Comparison of ENCODE assay signal across 1 cellular context in the genomic region with DNA sequence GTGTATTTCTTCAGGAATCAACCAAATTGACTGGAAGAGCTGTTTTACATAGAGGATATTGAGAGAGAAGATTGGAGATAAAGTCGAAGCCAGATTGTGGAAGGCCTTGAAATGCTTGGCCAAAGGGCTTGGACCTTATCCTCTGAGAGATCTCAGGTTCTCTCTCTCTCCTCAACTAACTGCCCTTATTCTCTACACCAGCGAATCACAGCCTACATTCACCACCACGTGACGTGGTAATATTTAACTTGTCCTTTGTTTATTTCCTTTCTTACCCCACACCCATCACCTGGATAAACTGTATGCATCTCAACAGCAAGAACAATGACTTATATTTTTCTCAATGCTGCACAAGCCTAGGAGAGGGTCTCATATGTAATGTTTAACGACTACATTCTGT.
TF ChIP-seq lines count a peak whose summit lies in the region.

No MANE protein-coding gene starts in this region.

TF ChIP-seq in HepG2, 621 proteins besides CTCF, POLR2A, EP300 and RAD21 (continued from another document):
- TF ChIP-seq, protein P1, sequence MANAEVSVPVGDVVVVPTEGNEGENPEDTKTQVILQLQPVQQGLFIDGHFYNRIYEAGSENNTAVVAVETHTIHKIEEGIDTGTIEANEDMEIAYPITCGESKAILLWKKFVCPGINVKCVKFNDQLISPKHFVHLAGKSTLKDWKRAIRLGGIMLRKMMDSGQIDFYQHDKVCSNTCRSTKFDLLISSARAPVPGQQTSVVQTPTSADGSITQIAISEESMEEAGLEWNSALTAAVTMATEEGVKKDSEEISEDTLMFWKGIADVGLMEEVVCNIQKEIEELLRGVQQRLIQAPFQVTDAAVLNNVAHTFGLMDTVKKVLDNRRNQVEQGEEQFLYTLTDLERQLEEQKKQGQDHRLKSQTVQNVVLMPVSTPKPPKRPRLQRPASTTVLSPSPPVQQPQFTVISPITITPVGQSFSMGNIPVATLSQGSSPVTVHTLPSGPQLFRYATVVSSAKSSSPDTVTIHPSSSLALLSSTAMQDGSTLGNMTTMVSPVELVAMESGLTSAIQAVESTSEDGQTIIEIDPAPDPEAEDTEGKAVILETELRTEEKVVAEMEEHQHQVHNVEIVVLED (CRISPR knock-in tag; IDR thresholded peaks at IDR 0.05; ENCODE audit: borderline replicate concordance), result no peak
- TF ChIP-seq CREB1 (IDR thresholded peaks at IDR 0.05), result peak; percentile 25; the same call in 1 of the 2 replicates
- TF ChIP-seq CREB1 (CRISPR knock-in tag; IDR thresholded peaks at IDR 0.05), result no peak
- no peak for TF ChIP-seq REL (CRISPR knock-in tag; conservative IDR thresholded peaks at IDR 0.05)
- no peak for TF ChIP-seq XRCC5 (optimal IDR thresholded peaks at IDR 0.05; ENCODE audit: low read length)
- TF ChIP-seq POGZ (CRISPR knock-in tag; IDR thresholded peaks at IDR 0.05), result no peak
- TF ChIP-seq TOE1 (CRISPR knock-in tag; IDR thresholded peaks at IDR 0.05), result no peak
- TF ChIP-seq HNRNPUL1 (IDR thresholded peaks at IDR 0.05; ENCODE audit: low read depth, low read length), result no peak
- no peak for TF ChIP-seq KLF16 (CRISPR knock-in tag; IDR thresholded peaks at IDR 0.05)
- no peak for TF ChIP-seq SAFB2 (CRISPR knock-in tag; IDR thresholded peaks at IDR 0.05; ENCODE audit: borderline replicate concordance, low read depth)
- peak; percentile 20; the same call in 1 of the 2 replicates for TF ChIP-seq RAD51 (IDR thresholded peaks at IDR 0.05; ENCODE audit: borderline replicate concordance)
- no peak for TF ChIP-seq JUNB (CRISPR knock-in tag; IDR thresholded peaks at IDR 0.05; ENCODE audit: borderline replicate concordance)
- no peak for TF ChIP-seq MXI1 (IDR thresholded peaks at IDR 0.05; ENCODE audit: borderline replicate concordance, low read depth, low read length)
- TF ChIP-seq ZNF124 (CRISPR knock-in tag; IDR thresholded peaks at IDR 0.05), result no peak
- 0 out of 2 replicates have a peak, but pooled peaks have one; percentile 12 for TF ChIP-seq FOXA3 (CRISPR knock-in tag; IDR thresholded peaks at IDR 0.05)
- no peak for TF ChIP-seq ASH2L (IDR thresholded peaks at IDR 0.05; ENCODE audit: insufficient read length, low read depth, low read length)
- TF ChIP-seq, protein P2, sequence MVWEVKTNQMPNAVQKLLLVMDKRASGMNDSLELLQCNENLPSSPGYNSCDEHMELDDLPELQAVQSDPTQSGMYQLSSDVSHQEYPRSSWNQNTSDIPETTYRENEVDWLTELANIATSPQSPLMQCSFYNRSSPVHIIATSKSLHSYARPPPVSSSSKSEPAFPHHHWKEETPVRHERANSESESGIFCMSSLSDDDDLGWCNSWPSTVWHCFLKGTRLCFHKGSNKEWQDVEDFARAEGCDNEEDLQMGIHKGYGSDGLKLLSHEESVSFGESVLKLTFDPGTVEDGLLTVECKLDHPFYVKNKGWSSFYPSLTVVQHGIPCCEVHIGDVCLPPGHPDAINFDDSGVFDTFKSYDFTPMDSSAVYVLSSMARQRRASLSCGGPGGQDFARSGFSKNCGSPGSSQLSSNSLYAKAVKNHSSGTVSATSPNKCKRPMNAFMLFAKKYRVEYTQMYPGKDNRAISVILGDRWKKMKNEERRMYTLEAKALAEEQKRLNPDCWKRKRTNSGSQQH (CRISPR knock-in tag; IDR thresholded peaks at IDR 0.05; ENCODE audit: low read depth), result no peak
- TF ChIP-seq, protein P3, sequence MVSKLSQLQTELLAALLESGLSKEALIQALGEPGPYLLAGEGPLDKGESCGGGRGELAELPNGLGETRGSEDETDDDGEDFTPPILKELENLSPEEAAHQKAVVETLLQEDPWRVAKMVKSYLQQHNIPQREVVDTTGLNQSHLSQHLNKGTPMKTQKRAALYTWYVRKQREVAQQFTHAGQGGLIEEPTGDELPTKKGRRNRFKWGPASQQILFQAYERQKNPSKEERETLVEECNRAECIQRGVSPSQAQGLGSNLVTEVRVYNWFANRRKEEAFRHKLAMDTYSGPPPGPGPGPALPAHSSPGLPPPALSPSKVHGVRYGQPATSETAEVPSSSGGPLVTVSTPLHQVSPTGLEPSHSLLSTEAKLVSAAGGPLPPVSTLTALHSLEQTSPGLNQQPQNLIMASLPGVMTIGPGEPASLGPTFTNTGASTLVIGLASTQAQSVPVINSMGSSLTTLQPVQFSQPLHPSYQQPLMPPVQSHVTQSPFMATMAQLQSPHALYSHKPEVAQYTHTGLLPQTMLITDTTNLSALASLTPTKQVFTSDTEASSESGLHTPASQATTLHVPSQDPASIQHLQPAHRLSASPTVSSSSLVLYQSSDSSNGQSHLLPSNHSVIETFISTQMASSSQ (IDR thresholded peaks at IDR 0.05; ENCODE audit: low read depth), result 0 out of 2 replicates have a peak, but pooled peaks have one; percentile 25
- TF ChIP-seq, protein P3 (CRISPR knock-in tag; IDR thresholded peaks at IDR 0.05; ENCODE audit: borderline replicate concordance), result no peak
- no peak for TF ChIP-seq RFX1 (IDR thresholded peaks at IDR 0.05)
- TF ChIP-seq ZSCAN20 (CRISPR knock-in tag; IDR thresholded peaks at IDR 0.05; ENCODE audit: borderline replicate concordance), result no peak
- TF ChIP-seq ZFYVE20 (CRISPR knock-in tag; IDR thresholded peaks at IDR 0.05; ENCODE audit: borderline replicate concordance, low read depth), result no peak
- no peak for TF ChIP-seq ZNF446 (CRISPR knock-in tag; IDR thresholded peaks at IDR 0.05)
- TF ChIP-seq, protein P4, sequence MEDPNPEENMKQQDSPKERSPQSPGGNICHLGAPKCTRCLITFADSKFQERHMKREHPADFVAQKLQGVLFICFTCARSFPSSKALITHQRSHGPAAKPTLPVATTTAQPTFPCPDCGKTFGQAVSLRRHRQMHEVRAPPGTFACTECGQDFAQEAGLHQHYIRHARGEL (CRISPR knock-in tag; IDR thresholded peaks at IDR 0.05), result no peak
- no peak for TF ChIP-seq ZNF34 (CRISPR knock-in tag; IDR thresholded peaks at IDR 0.05; ENCODE audit: borderline replicate concordance)
- 0 out of 2 replicates have a peak, but pooled peaks have one; percentile 21 for TF ChIP-seq SOX5 (CRISPR knock-in tag; IDR thresholded peaks at IDR 0.05; ENCODE audit: borderline replicate concordance)
- no peak for TF ChIP-seq SKI (IDR thresholded peaks at IDR 0.05; ENCODE audit: partially characterized antibody)
- TF ChIP-seq, protein P5, sequence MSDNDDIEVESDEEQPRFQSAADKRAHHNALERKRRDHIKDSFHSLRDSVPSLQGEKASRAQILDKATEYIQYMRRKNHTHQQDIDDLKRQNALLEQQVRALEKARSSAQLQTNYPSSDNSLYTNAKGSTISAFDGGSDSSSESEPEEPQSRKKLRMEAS (IDR thresholded peaks at IDR 0.05), result no peak
- no peak for TF ChIP-seq ZNF670 (CRISPR knock-in tag; IDR thresholded peaks at IDR 0.05; ENCODE audit: borderline replicate concordance)
- TF ChIP-seq ZNF430 (CRISPR knock-in tag; IDR thresholded peaks at IDR 0.05), result no peak
TF ChIP-seq in HepG2: peak in this region for 10.
